ENCODE assay signal across 1 cellular context in genomic region chr10:130179640-130180039, GRCh38.
TF ChIP-seq lines count a peak whose summit lies in the region.

No MANE protein-coding gene starts in this region.

TF ChIP-seq in HEK293, 187 proteins besides CTCF, POLR2A, EP300 and RAD21 (continued from another document):
- TF ChIP-seq INSM2 (tag by site-specific recombination; IDR thresholded peaks at IDR 0.05) (peak; percentile 84), ZNF654 (tag by site-specific recombination; IDR thresholded peaks at IDR 0.05; ENCODE audit: low read depth) (peak; percentile 90), ATF2 (tag by site-specific recombination; IDR thresholded peaks at IDR 0.05; ENCODE audit: low read depth) (peak; percentile 14; the same call in 1 of the 2 replicates), ZNF140 (tag by site-specific recombination; IDR thresholded peaks at IDR 0.05) (no peak)
